In the genomic region with DNA sequence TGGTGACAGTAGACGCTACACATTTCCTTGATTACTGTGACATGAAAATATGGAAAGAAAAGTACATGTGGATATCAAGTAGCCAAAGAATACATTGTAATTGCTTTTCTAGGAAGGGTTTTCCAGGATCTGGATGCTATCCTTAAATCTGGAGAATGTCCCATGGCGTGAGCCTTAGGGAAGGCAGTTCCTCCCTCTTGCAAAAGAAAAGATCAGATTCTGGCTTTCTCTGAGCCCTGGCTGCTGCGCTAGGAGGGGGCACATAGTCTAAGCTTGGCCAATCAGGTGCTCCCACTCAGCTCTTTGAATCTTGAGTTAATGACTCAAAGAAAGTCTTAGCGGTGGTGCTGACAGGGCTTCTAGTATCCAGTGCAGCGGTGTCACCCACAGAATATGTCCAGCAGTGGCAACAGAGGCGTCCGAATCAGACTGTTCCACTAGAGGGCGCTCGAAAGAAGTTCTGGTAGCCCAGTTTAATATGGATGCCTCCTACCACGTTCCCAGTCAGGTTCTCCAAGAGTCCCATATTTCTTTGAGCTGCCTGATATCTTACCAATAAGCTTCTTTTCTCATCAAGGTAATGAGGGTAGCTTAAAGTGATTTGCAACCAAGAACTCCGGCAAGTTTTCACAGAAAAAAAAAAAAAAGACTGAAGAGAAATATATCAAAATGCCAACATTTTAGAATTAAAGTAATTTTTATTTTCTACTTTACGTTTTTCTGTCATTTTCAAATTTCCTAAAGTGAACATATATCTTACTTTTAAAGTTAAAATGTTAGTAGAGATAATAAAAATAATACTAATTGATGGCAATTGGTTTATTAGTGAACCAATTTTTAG, we compare ENCODE assay signal across 8 cellular contexts.
A peak's percentile ranks its signal among the peaks of the same experiment; 100 is the strongest.
DNase-seq lines count a peak whose midpoint lies in the region; ATAC-seq and TF ChIP-seq lines count a peak whose summit lies in the region.

No MANE protein-coding gene starts in this region.

- H3K4me1 ChIP-seq in DOHH2 (ENCODE audit: control insufficient read depth, low read length) = no peaks in the 10 kb centered on the region
- H3K4me1 ChIP-seq in mesendoderm (ENCODE audit: control insufficient read depth, low read depth, low read length) = no peaks in the 10 kb centered on the region

- H3K27ac ChIP-seq in DOHH2 (ENCODE audit: low read depth, low read length) = no peak overlapping the region
- no peak overlapping the region for H3K27ac ChIP-seq in mesendoderm (ENCODE audit: low read depth, low read length)

- no peak overlapping the region for H3K4me3 Mint-ChIP-seq in activated CD8-positive, alpha-beta T cell treated with anti-CD3 and anti-CD28 coated beads for 36 hours
- no peak overlapping the region for H3K4me3 Mint-ChIP-seq in effector memory CD8-positive, alpha-beta T cell

- no peaks in the 10 kb centered on the region for H3K79me2 ChIP-seq in DOHH2 (ENCODE audit: control insufficient read depth, low read length)
- no peaks in the 10 kb centered on the region for H3K79me2 ChIP-seq in mesendoderm (ENCODE audit: control insufficient read depth, insufficient read depth, low read length)

- H3K4me1 Mint-ChIP-seq in activated CD8-positive, alpha-beta T cell treated with anti-CD3 and anti-CD28 coated beads for 36 hours (ENCODE audit: low read depth) = peaks cover 15% of the 10 kb centered on the region
- peaks cover 0 to 8% of the 10 kb centered on the region in 2 donors for H3K4me1 Mint-ChIP-seq in effector memory CD8-positive, alpha-beta T cell (ENCODE audit: low read depth in 2 of 2)

- H3K9ac ChIP-seq in mesendoderm (ENCODE audit: low read length) = no peak overlapping the region

- POLR2A ChIA-PET in activated CD8-positive, alpha-beta T cell treated with anti-CD3 and anti-CD28 coated beads for 36 hours (lab: Charles Lee) = no interaction called here

- H3K9me3 Mint-ChIP-seq in activated CD8-positive, alpha-beta T cell treated with anti-CD3 and anti-CD28 coated beads for 36 hours = no peaks in the 10 kb centered on the region
- no peaks in the 10 kb centered on the region for H3K9me3 Mint-ChIP-seq in effector memory CD8-positive, alpha-beta T cell

- H3K4me2 ChIP-seq in DOHH2 (ENCODE audit: low read length) (no peak overlapping the region), mesendoderm (ENCODE audit: low read length) (no peak overlapping the region)

- DNase-seq in NCI-H526 treated with DMSO at 0.1 percent for 48 hours (lab: John Stamatoyannopoulos, UW) (peak; percentile 39), mesendoderm (peak; percentile 77)
- DNase-seq in activated CD8-positive, alpha-beta T cell treated with anti-CD3 and anti-CD28 coated beads for 36 hours = peak; percentile 78
- DNase-seq in effector memory CD8-positive, alpha-beta T cell = peak; percentile 35 to 44 (median 43)
- DNase-seq in stimulated activated CD8-positive, alpha-beta memory T cell treated with anti-CD3 and anti-CD28 coated beads, Interleukin-4, amount 100 ng/mL, for 1 hour (ENCODE audit: low read depth in 2 of 2, low spot score in 1 of 2) = peak; percentile 17 to 22

- TF ChIP-seq CTCF in DOHH2 (IDR thresholded peaks at IDR 0.05; ENCODE audit: low read depth, low read length, poor library complexity, severe bottlenecking) = peak; percentile 74
- TF ChIP-seq CTCF in activated CD8-positive, alpha-beta T cell treated with anti-CD3 and anti-CD28 coated beads for 36 hours (IDR thresholded peaks at IDR 0.05) = peak; percentile 61

- no peaks in the 10 kb centered on the region for H3K9me2 ChIP-seq in DOHH2 (replicated peaks; ENCODE audit: control insufficient read depth, low read length)

- peak overlapping the region; percentile 74 for H2BK120ac ChIP-seq in mesendoderm (ENCODE audit: low read depth, low read length)

- H3K27me3 ChIP-seq in DOHH2 (ENCODE audit: control insufficient read depth, low read length) = no peaks in the 10 kb centered on the region
- no peaks in the 10 kb centered on the region for H3K27me3 ChIP-seq in mesendoderm (ENCODE audit: insufficient read depth, low read length, poor library complexity)

- no peak overlapping the region for H4K8ac ChIP-seq in mesendoderm (ENCODE audit: low read depth, low read length)

- no peaks in the 10 kb centered on the region for H3F3A ChIP-seq in DOHH2 (ENCODE audit: control insufficient read depth, insufficient read depth)

- H3K4ac ChIP-seq in mesendoderm (ENCODE audit: low read depth, low read length) = no peak overlapping the region

- CTCF ChIA-PET in activated CD8-positive, alpha-beta T cell treated with anti-CD3 and anti-CD28 coated beads for 36 hours (lab: Charles Lee) = interaction anchor here (0.6 to 2.1 kb wide), 20 partner anchors 8 to 260 kb away, joined by 3 to 15 read pairs (median 4); no protein-coding TSS in a partner anchor

- no peak overlapping the region for H3K23ac ChIP-seq in mesendoderm (ENCODE audit: low read length)

- intact Hi-C loops in activated CD8-positive, alpha-beta T cell treated with anti-CD3 and anti-CD28 coated beads for 36 hours (cut with micrococcal nuclease) = no loop called here

- H3K36me3 Mint-ChIP-seq in activated CD8-positive, alpha-beta T cell treated with anti-CD3 and anti-CD28 coated beads for 36 hours (ENCODE audit: low read depth) = no peaks in the 10 kb centered on the region
- H3K36me3 Mint-ChIP-seq in effector memory CD8-positive, alpha-beta T cell (ENCODE audit: insufficient read depth) = no peaks in the 10 kb centered on the region

- no peaks in the 10 kb centered on the region for H3K79me1 ChIP-seq in mesendoderm (ENCODE audit: low read length)

- no peak overlapping the region for H4K5ac ChIP-seq in mesendoderm (ENCODE audit: low read length)

- H3K56ac ChIP-seq in mesendoderm (ENCODE audit: low read length) = no peak overlapping the region

- no peaks in the 10 kb centered on the region for H3K27me3 Mint-ChIP-seq in activated CD8-positive, alpha-beta T cell treated with anti-CD3 and anti-CD28 coated beads for 36 hours
- no peaks in the 10 kb centered on the region for H3K27me3 Mint-ChIP-seq in effector memory CD8-positive, alpha-beta T cell

- no peak overlapping the region for H2BK15ac ChIP-seq in mesendoderm (replicated peaks; ENCODE audit: low read depth)

- H2AK5ac ChIP-seq in mesendoderm (ENCODE audit: low read length) = no peak overlapping the region

- H3K18ac ChIP-seq in mesendoderm (ENCODE audit: low read length) = no peak overlapping the region

- no peak overlapping the region for H3K27ac Mint-ChIP-seq in activated CD8-positive, alpha-beta T cell treated with anti-CD3 and anti-CD28 coated beads for 36 hours
- no peak overlapping the region for H3K27ac Mint-ChIP-seq in effector memory CD8-positive, alpha-beta T cell

- no peak overlapping the region for H2BK5ac ChIP-seq in mesendoderm (ENCODE audit: low read length)

- H3K36me3 ChIP-seq in DOHH2 (ENCODE audit: control insufficient read depth, low read length) (no peaks in the 10 kb centered on the region), mesendoderm (ENCODE audit: control insufficient read depth, insufficient read depth, low read length) (no peaks in the 10 kb centered on the region)

- ATAC-seq in HG02870 (IDR thresholded peaks at IDR 0.05; ENCODE audit: unreplicated experiment) (peak; percentile 73), GM19455 (IDR thresholded peaks at IDR 0.05; ENCODE audit: unreplicated experiment) (no peak)
- ATAC-seq in activated CD8-positive, alpha-beta T cell treated with anti-CD3 and anti-CD28 coated beads for 36 hours = peak; percentile 80
- ATAC-seq in effector memory CD8-positive, alpha-beta T cell (replicated peaks) = peak; percentile 57

- no peaks in the 10 kb centered on the region for H4K20me1 ChIP-seq in DOHH2 (ENCODE audit: control insufficient read depth, insufficient read depth, low read depth, low read length)

- no peaks in the 10 kb centered on the region for H3K9me3 ChIP-seq in DOHH2 (ENCODE audit: control insufficient read depth, insufficient read depth, low read length)

- WGBS in mesendoderm (ENCODE audit: extremely low coverage, insufficient coverage, low lambda C conversion rate) = no CpG with 5 or more reads among the region's 12 CpGs

- H3K4me3 ChIP-seq in DOHH2 (ENCODE audit: low read length) (no peak overlapping the region), mesendoderm (ENCODE audit: low read length) (no peak overlapping the region)

Comparison
In these comparisons a context has a peak if more than half of its experiments do, and no peak if none do; other contexts are left out.
1. DNase-seq: peak in every context shown above with its lines; median percentile 78 in activated CD8-positive, alpha-beta T cell treated with anti-CD3 and anti-CD28 coated beads for 36 hours; 77 in mesendoderm; 43 in effector memory CD8-positive, alpha-beta T cell; 39 in NCI-H526 treated with DMSO at 0.1 percent for 48 hours; 20 in stimulated activated CD8-positive, alpha-beta memory T cell treated with anti-CD3 and anti-CD28 coated beads, Interleukin-4, amount 100 ng/mL, for 1 hour.